ENCODE assay signal across 1 cellular context in genomic region chr1:37559080-37559479, GRCh38.
TF ChIP-seq lines count a peak whose summit lies in the region.

No MANE protein-coding gene starts in this region.

TF ChIP-seq in K562, 482 proteins besides CTCF, POLR2A, EP300 and RAD21:
- TF ChIP-seq IRF1 (CRISPR knock-in tag; IDR thresholded peaks at IDR 0.05; ENCODE audit: borderline replicate concordance): no peak
- TF ChIP-seq ZNF232 (CRISPR knock-in tag; IDR thresholded peaks at IDR 0.05): no peak
- no peak for TF ChIP-seq ZNF197 (CRISPR knock-in tag; IDR thresholded peaks at IDR 0.05; ENCODE audit: low read depth)
- TF ChIP-seq BACH1 (tag; IDR thresholded peaks at IDR 0.05): no peak
- TF ChIP-seq MAX (CRISPR knock-in tag; IDR thresholded peaks at IDR 0.05): 0 out of 2 replicates have a peak, but pooled peaks have one; percentile 20
- 0 out of 4 replicates have a peak, but pooled peaks of 1 of the 2 experiments have one; percentile 28 for TF ChIP-seq FOXA3 (CRISPR knock-in tag; conservative IDR thresholded peaks at IDR 0.05 in 1 of 2, IDR thresholded peaks at IDR 0.05 in 1 of 2)
- peak; percentile 65 for TF ChIP-seq PRDM10 (IDR thresholded peaks at IDR 0.05; ENCODE audit: partially characterized antibody)
- no peak for TF ChIP-seq CREBBP (IDR thresholded peaks at IDR 0.05; ENCODE audit: low read depth, low read length)
- no peak for TF ChIP-seq TEAD4 (IDR thresholded peaks at IDR 0.05; ENCODE audit: low read length)
- TF ChIP-seq TEAD4 (CRISPR knock-in tag; IDR thresholded peaks at IDR 0.05; ENCODE audit: borderline replicate concordance): 0 out of 2 replicates have a peak, but pooled peaks have one; percentile 31
- no peak for TF ChIP-seq HLTF (IDR thresholded peaks at IDR 0.05)
- no peak for TF ChIP-seq ELK3 (CRISPR knock-in tag; IDR thresholded peaks at IDR 0.05)
- no peak for TF ChIP-seq USF1 (CRISPR knock-in tag; IDR thresholded peaks at IDR 0.05)
